ENCODE assay signal across 22 cellular contexts in the genomic region with DNA sequence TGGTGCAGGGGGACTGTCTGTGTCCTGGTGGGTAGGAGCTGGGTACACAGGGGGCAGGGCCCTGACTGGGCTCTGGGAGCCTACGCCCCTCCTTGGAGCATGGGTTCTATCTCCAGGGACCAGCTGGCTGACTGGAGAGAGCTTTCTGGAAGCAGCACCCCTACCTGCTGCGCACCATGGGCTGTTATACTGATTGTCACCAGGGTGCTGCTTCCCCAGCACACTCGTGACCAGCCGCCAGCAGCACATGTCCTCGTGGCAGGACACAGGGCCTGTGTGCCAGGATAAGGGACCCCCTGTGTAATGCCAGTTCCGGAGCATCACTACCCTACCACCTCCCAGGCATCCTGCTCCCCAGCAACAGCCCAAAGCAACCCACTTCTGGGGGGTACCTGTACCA.
DNase-seq lines count a peak whose midpoint lies in the region; ATAC-seq and TF ChIP-seq lines count a peak whose summit lies in the region.
"Had no signal": no experiment of that assay in that cellular context is flagged by ENCODE, and none has a peak within 500 bp of the region (broad histone marks: within the 10 kb centered on the region; RNA-seq: fewer than 3 reads in every experiment).

No MANE protein-coding gene starts in this region.

- peaks cover 4% of the 10 kb centered on the region for H3K36me3 ChIP-seq in neural cell (ENCODE audit: insufficient read depth, low read length)
- H3K36me3 ChIP-seq in hepatocyte (replicated peaks; ENCODE audit: insufficient read depth, low read depth): no peaks in the 10 kb centered on the region

- TF ChIP-seq RAD21 in neural cell (conservative IDR thresholded peaks at IDR 0.05): no peak

- H3K4me1 ChIP-seq in hepatocyte (ENCODE audit: insufficient read depth): peaks cover 4% of the 10 kb centered on the region

- ATAC-seq in HG03095 (IDR thresholded peaks at IDR 0.05; ENCODE audit: unreplicated experiment) (no peak), GM21528 (IDR thresholded peaks at IDR 0.05; ENCODE audit: low FRiP score, unreplicated experiment) (no peak)

- H3K4me3 ChIP-seq in neural cell (ENCODE audit: low read length) (no peak overlapping the region), hepatocyte (no peak overlapping the region)

- H3K9me3 ChIP-seq in neural cell (ENCODE audit: low read length) (no peaks in the 10 kb centered on the region), hepatocyte (ENCODE audit: low read depth) (no peaks in the 10 kb centered on the region)

- H3K79me2 ChIP-seq in neural cell (replicated peaks; ENCODE audit: insufficient read depth, low read length): no peaks in the 10 kb centered on the region
- no peaks in the 10 kb centered on the region for H3K79me2 ChIP-seq in hepatocyte

- no peak overlapping the region for H3K9ac ChIP-seq in neural cell (ENCODE audit: low read length)
- H3K9ac ChIP-seq: KMS-11 had no signal

- no peak for TF ChIP-seq EP300 in neural cell (conservative IDR thresholded peaks at IDR 0.05; ENCODE audit: poor library complexity, severe bottlenecking)

- no peak for TF ChIP-seq CTCF in neural cell (IDR thresholded peaks at IDR 0.05; ENCODE audit: poor library complexity, severe bottlenecking)
- no peak for TF ChIP-seq CTCF in hepatocyte (IDR thresholded peaks at IDR 0.05; ENCODE audit: poor library complexity)

- H2AFZ ChIP-seq in neural cell (ENCODE audit: low read depth, low read length) (no peak overlapping the region), hepatocyte (no peak overlapping the region)

- 92% methylated on average over 6 of the region's 6 CpGs for WGBS in hepatocyte (ENCODE audit: low lambda C conversion rate, missing lambda C conversion rate)

- H3F3A ChIP-seq in neural cell (ENCODE audit: insufficient read depth, low read length, poor library complexity, severe bottlenecking): no peaks in the 10 kb centered on the region

- H4K20me1 ChIP-seq in neural cell (ENCODE audit: insufficient read depth) (peaks cover 3% of the 10 kb centered on the region), hepatocyte (ENCODE audit: insufficient read depth, poor library complexity, severe bottlenecking) (no peaks in the 10 kb centered on the region)

- H3K4me2 ChIP-seq in neural cell (ENCODE audit: low read length) (no peak overlapping the region), hepatocyte (no peak overlapping the region)
- H3K4me2 ChIP-seq: KMS-11 had no signal

- DNase-seq in hepatocyte (ENCODE audit: low spot score): no peak
- DNase-seq: CD8-positive, alpha-beta memory T cell; DMS79 treated with DMSO at 0.1 percent for 48 hours; GF-D8; H7; IMR-90; NCI-H1048; NCI-H1417 treated with DMSO at 0.1 percent for 48 hours; NCI-H1694 treated with DMSO at 0.1 percent for 48 hours; NCI-H2081; NCI-H2227 treated with DMSO at 0.1 percent for 48 hours; NCI-H510A; NCI-H69; RPMI8226; SHP77 had no signal

- H3K9me2 ChIP-seq in neural cell (ENCODE audit: insufficient read depth, low read length) (no peaks in the 10 kb centered on the region), hepatocyte (replicated peaks; ENCODE audit: insufficient read depth) (no peaks in the 10 kb centered on the region)

- no peaks in the 10 kb centered on the region for H3K27me3 ChIP-seq in neural cell (ENCODE audit: insufficient read depth, low read depth, low read length)
- H3K27me3 ChIP-seq in hepatocyte: peaks cover 7% of the 10 kb centered on the region

- H3K27ac ChIP-seq in angular gyrus (ENCODE audit: low read depth, low read length) (peak overlapping the region; percentile 91), cingulate gyrus (ENCODE audit: low read depth, low read length) (peak overlapping the region; percentile 96), neural cell (ENCODE audit: low read length) (peak overlapping the region; percentile 37), temporal lobe (ENCODE audit: low read depth, low read length) (peak overlapping the region; percentile 96), hepatocyte (no peak overlapping the region)
- H3K27ac ChIP-seq: KMS-11 had no signal

TF ChIP-seq in neural cell, 6 proteins besides CTCF, POLR2A, EP300 and RAD21:
- no peak for TF ChIP-seq POLR2AphosphoS5 (IDR thresholded peaks at IDR 0.05)
- TF ChIP-seq TAF1 (IDR thresholded peaks at IDR 0.05; ENCODE audit: low read depth): no peak
- TF ChIP-seq SMC3 (conservative IDR thresholded peaks at IDR 0.05; ENCODE audit: poor library complexity): no peak
- TF ChIP-seq MXI1 (conservative IDR thresholded peaks at IDR 0.05; ENCODE audit: poor library complexity, severe bottlenecking): no peak
- no peak for TF ChIP-seq EZH2 (IDR thresholded peaks at IDR 0.05; ENCODE audit: borderline replicate concordance, insufficient read depth, low read length, poor library complexity, severe bottlenecking)
- TF ChIP-seq, protein P1, sequence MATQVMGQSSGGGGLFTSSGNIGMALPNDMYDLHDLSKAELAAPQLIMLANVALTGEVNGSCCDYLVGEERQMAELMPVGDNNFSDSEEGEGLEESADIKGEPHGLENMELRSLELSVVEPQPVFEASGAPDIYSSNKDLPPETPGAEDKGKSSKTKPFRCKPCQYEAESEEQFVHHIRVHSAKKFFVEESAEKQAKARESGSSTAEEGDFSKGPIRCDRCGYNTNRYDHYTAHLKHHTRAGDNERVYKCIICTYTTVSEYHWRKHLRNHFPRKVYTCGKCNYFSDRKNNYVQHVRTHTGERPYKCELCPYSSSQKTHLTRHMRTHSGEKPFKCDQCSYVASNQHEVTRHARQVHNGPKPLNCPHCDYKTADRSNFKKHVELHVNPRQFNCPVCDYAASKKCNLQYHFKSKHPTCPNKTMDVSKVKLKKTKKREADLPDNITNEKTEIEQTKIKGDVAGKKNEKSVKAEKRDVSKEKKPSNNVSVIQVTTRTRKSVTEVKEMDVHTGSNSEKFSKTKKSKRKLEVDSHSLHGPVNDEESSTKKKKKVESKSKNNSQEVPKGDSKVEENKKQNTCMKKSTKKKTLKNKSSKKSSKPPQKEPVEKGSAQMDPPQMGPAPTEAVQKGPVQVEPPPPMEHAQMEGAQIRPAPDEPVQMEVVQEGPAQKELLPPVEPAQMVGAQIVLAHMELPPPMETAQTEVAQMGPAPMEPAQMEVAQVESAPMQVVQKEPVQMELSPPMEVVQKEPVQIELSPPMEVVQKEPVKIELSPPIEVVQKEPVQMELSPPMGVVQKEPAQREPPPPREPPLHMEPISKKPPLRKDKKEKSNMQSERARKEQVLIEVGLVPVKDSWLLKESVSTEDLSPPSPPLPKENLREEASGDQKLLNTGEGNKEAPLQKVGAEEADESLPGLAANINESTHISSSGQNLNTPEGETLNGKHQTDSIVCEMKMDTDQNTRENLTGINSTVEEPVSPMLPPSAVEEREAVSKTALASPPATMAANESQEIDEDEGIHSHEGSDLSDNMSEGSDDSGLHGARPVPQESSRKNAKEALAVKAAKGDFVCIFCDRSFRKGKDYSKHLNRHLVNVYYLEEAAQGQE (IDR thresholded peaks at IDR 0.05; ENCODE audit: borderline replicate concordance): no peak
